12 cellular contexts compared by ENCODE assay signal in genomic region chr22:29265929-29266328, GRCh38. TPM values are rescaled to one million over a fixed set of nuclear protein-coding genes. Genes with fewer than 3 reads are reported as not detected.
DNase-seq lines count a peak whose midpoint lies in the region; ATAC-seq and TF ChIP-seq lines count a peak whose summit lies in the region.
"Had no signal": no experiment of that assay in that cellular context is flagged by ENCODE, and none has a peak within 500 bp of the region (broad histone marks: within the 10 kb centered on the region; RNA-seq: fewer than 3 reads in every experiment).

No MANE protein-coding gene starts in this region.

- H3K36me3 Mint-ChIP-seq in CD4-positive, alpha-beta T cell (ENCODE audit: low read depth), result peaks cover 35% of the 10 kb centered on the region
- H3K36me3 Mint-ChIP-seq in activated naive CD8-positive, alpha-beta T cell treated with anti-CD3 and anti-CD28 coated beads, Interleukin-2, amount 10 ng/mL, durations not matched to agents 7 days and 5 days, result peaks cover 22% of the 10 kb centered on the region
- peaks cover 3% of the 10 kb centered on the region for H3K36me3 Mint-ChIP-seq in mesothelial cell of epicardium

- H3K9me3 Mint-ChIP-seq in CD4-positive, alpha-beta T cell, result no peaks in the 10 kb centered on the region
- H3K9me3 Mint-ChIP-seq in activated naive CD8-positive, alpha-beta T cell treated with anti-CD3 and anti-CD28 coated beads, Interleukin-2, amount 10 ng/mL, durations not matched to agents 7 days and 5 days, result no peaks in the 10 kb centered on the region
- H3K9me3 Mint-ChIP-seq in mesothelial cell of epicardium, result no peaks in the 10 kb centered on the region
- H3K9me3 Mint-ChIP-seq: stimulated activated naive B cell treated with anti-CD40 and anti-IgM and Interleukin-4, amounts not matched to agents 10 μg/mL and 1 μg/mL and 100 μg/mL, for 72 hours had no signal

- no peak for DNase-seq in CD4-positive, alpha-beta T cell
- DNase-seq in activated naive CD8-positive, alpha-beta T cell treated with anti-CD3 and anti-CD28 coated beads, Interleukin-2, amount 10 ng/mL, durations not matched to agents 7 days and 5 days, result no peak
- no peak for DNase-seq in mesothelial cell of epicardium (ENCODE audit: low spot score in 2 of 2, unreplicated experiment in 2 of 2)
- no peak for DNase-seq in NCI-H1930 (lab: John Stamatoyannopoulos, UW)
- no peak for DNase-seq in lower leg skin (ENCODE audit: low spot score in 2 of 2)
- DNase-seq: DMS153; left lung; NCI-H2227 treated with DMSO at 0.1 percent for 48 hours; stimulated activated naive B cell treated with anti-CD40 and anti-IgM and Interleukin-4, amounts not matched to agents 10 μg/mL and 1 μg/mL and 100 μg/mL, for 72 hours had no signal

- H3K9ac ChIP-seq in HUES6 (ENCODE audit: low read length), result peak overlapping the region; percentile 9

- no peaks in the 10 kb centered on the region for H3K9me3 ChIP-seq in CD4-positive, alpha-beta T cell (ENCODE audit: control insufficient read depth, low read length)
- no peaks in the 10 kb centered on the region for H3K9me3 ChIP-seq in HUES6 (ENCODE audit: control insufficient read depth, insufficient read depth, low read depth, low read length)
- H3K9me3 ChIP-seq: left lung had no signal

- 69 to 72% methylated on average over 4 of the region's 4 CpGs for WGBS in lower leg skin, 2 donors

- CTCF ChIA-PET in CD4-positive, alpha-beta T cell (lab: Charles Lee), result no interaction called here

- no peaks in the 10 kb centered on the region for H3K27me3 ChIP-seq in CD4-positive, alpha-beta T cell (ENCODE audit: control insufficient read depth, insufficient read depth, low read length)
- no peaks in the 10 kb centered on the region for H3K27me3 ChIP-seq in HUES6 (ENCODE audit: control insufficient read depth, insufficient read depth, low read length)
- H3K27me3 ChIP-seq: left lung had no signal

- no peak for ATAC-seq in CD4-positive, alpha-beta T cell (ENCODE audit: poor library complexity)
- no peak for ATAC-seq in activated naive CD8-positive, alpha-beta T cell treated with anti-CD3 and anti-CD28 coated beads, Interleukin-2, amount 10 ng/mL, durations not matched to agents 7 days and 5 days (ENCODE audit: low read depth)
- ATAC-seq in GM21360 (IDR thresholded peaks at IDR 0.05; ENCODE audit: unreplicated experiment) (no peak), HG02763 (IDR thresholded peaks at IDR 0.05; ENCODE audit: unreplicated experiment) (no peak)
- ATAC-seq: left lung; stimulated activated naive B cell treated with anti-CD40 and anti-IgM and Interleukin-4, amounts not matched to agents 10 μg/mL and 1 μg/mL and 100 μg/mL, for 72 hours had no signal

- intact Hi-C loops in CD4-positive, alpha-beta T cell (cut with DNase I, micrococcal nuclease), result loop anchor here in 1 of 2 experiments (2.0 to 10.0 kb wide), 5 partner anchors 121 to 1341 kb away; partner anchors contain the start of genes AP1B1, MTFP1, THOC5 and ZNRF3
- intact Hi-C loops in lower leg skin (cut with DNase I; ENCODE audit: low total_unique reads), result no loop called here

- peak overlapping the region; percentile 95 for H3K4me3 Mint-ChIP-seq in CD4-positive, alpha-beta T cell
- peak overlapping the region; percentile 86 for H3K4me3 Mint-ChIP-seq in activated naive CD8-positive, alpha-beta T cell treated with anti-CD3 and anti-CD28 coated beads, Interleukin-2, amount 10 ng/mL, durations not matched to agents 7 days and 5 days
- peak overlapping the region; percentile 92 for H3K4me3 Mint-ChIP-seq in mesothelial cell of epicardium

- H3K27me3 Mint-ChIP-seq in CD4-positive, alpha-beta T cell, result no peaks in the 10 kb centered on the region
- no peaks in the 10 kb centered on the region for H3K27me3 Mint-ChIP-seq in activated naive CD8-positive, alpha-beta T cell treated with anti-CD3 and anti-CD28 coated beads, Interleukin-2, amount 10 ng/mL, durations not matched to agents 7 days and 5 days
- H3K27me3 Mint-ChIP-seq in mesothelial cell of epicardium (ENCODE audit: low read depth), result no peaks in the 10 kb centered on the region
- H3K27me3 Mint-ChIP-seq: stimulated activated naive B cell treated with anti-CD40 and anti-IgM and Interleukin-4, amounts not matched to agents 10 μg/mL and 1 μg/mL and 100 μg/mL, for 72 hours had no signal

- TF ChIP-seq CTCF in CD4-positive, alpha-beta T cell (IDR thresholded peaks at IDR 0.05), result no peak
- TF ChIP-seq CTCF in mesothelial cell of epicardium (IDR thresholded peaks at IDR 0.05; ENCODE audit: unreplicated experiment) (no peak), lower leg skin (IDR thresholded peaks at IDR 0.05) (no peak)

- H3K36me3 ChIP-seq in HUES6 (ENCODE audit: control insufficient read depth, insufficient read depth, low read length), result peaks cover 53% of the 10 kb centered on the region

- POLR2A ChIA-PET in CD4-positive, alpha-beta T cell (lab: Charles Lee), result no interaction called here
- POLR2A ChIA-PET in activated naive CD8-positive, alpha-beta T cell treated with anti-CD3 and anti-CD28 coated beads, Interleukin-2, amount 10 ng/mL, durations not matched to agents 7 days and 5 days (lab: Charles Lee), result no interaction called here

- TF ChIP-seq POLR2A in lower leg skin (IDR thresholded peaks at IDR 0.05), result no peak

- no peak overlapping the region for H3K27ac ChIP-seq in CD4-positive, alpha-beta T cell (ENCODE audit: low read depth, low read length)
- 0 out of 2 replicates have a peak overlapping the region, but pooled peaks have one; percentile 100 for H3K27ac ChIP-seq in HUES6 (ENCODE audit: low read depth, low read length)

- peaks cover 44% of the 10 kb centered on the region for H3K4me1 Mint-ChIP-seq in CD4-positive, alpha-beta T cell (ENCODE audit: low read depth)
- H3K4me1 Mint-ChIP-seq in activated naive CD8-positive, alpha-beta T cell treated with anti-CD3 and anti-CD28 coated beads, Interleukin-2, amount 10 ng/mL, durations not matched to agents 7 days and 5 days, result peaks cover 25% of the 10 kb centered on the region
- H3K4me1 Mint-ChIP-seq in mesothelial cell of epicardium, result peaks cover 31% of the 10 kb centered on the region

- H3K27ac Mint-ChIP-seq in CD4-positive, alpha-beta T cell, result peak overlapping the region; percentile 98
- no peak overlapping the region for H3K27ac Mint-ChIP-seq in activated naive CD8-positive, alpha-beta T cell treated with anti-CD3 and anti-CD28 coated beads, Interleukin-2, amount 10 ng/mL, durations not matched to agents 7 days and 5 days
- peak overlapping the region; percentile 95 for H3K27ac Mint-ChIP-seq in mesothelial cell of epicardium

- H3K4me1 ChIP-seq in HUES6 (ENCODE audit: control insufficient read depth, insufficient read depth, low read length), result peaks cover 27% of the 10 kb centered on the region

- peak overlapping the region; percentile 81; the same call in 1 of the 2 replicates for H3K4me3 ChIP-seq in HUES6 (ENCODE audit: low read depth, low read length)
- no peak overlapping the region for H3K4me3 ChIP-seq in lower leg skin (ENCODE audit: low read depth, poor library complexity, severe bottlenecking)

RNA-seq across cellular contexts. Expression of gene RHBDD3, which starts 1.9 kb away (rescaled TPM):
- 10 to 100 TPM in 1 of 2 experiments, 1 to 10 TPM in 1; 9.0 to 11.7 TPM for total RNA-seq in CD4-positive, alpha-beta T cell
- 10 to 100 TPM; 27.5 to 30.1 TPM for total RNA-seq in activated naive CD8-positive, alpha-beta T cell treated with anti-CD3 and anti-CD28 coated beads, Interleukin-2, amount 10 ng/mL, durations not matched to agents 7 days and 5 days
- 55.9 to 59.6 TPM (median 58.0 TPM) in 3 replicates for total RNA-seq in mesothelial cell of epicardium
- 10 to 100 TPM in 3 of 4 donors, 1 to 10 TPM in 1; 8.9 to 24.1 (median 20.5) TPM for total RNA-seq in lower leg skin

RNA-seq across cellular contexts. Expression of gene EWSR1, which starts 2.1 kb away (rescaled TPM):
- total RNA-seq in CD4-positive, alpha-beta T cell, result 100 to 1,000 TPM; 292 to 309 TPM
- total RNA-seq in activated naive CD8-positive, alpha-beta T cell treated with anti-CD3 and anti-CD28 coated beads, Interleukin-2, amount 10 ng/mL, durations not matched to agents 7 days and 5 days, result 100 to 1,000 TPM; 284 to 302 TPM
- total RNA-seq in mesothelial cell of epicardium (364 to 381 TPM (median 379 TPM) in 3 replicates), lower leg skin (100 to 1,000 TPM; 128 to 169 (median 149) TPM)

RNA-seq across cellular contexts. Expression of gene GAS2L1, which starts 40.5 kb away (rescaled TPM):
- under 1 TPM; 0.28 to 0.77 TPM for total RNA-seq in CD4-positive, alpha-beta T cell
- 1 to 10 TPM; 8.1 to 9.3 TPM for total RNA-seq in activated naive CD8-positive, alpha-beta T cell treated with anti-CD3 and anti-CD28 coated beads, Interleukin-2, amount 10 ng/mL, durations not matched to agents 7 days and 5 days
- total RNA-seq in mesothelial cell of epicardium (13.4 to 14.6 TPM (median 13.6 TPM) in 3 replicates), lower leg skin (10 to 100 TPM; 58.0 to 75.0 (median 67.8) TPM)

RNA-seq across cellular contexts. Expression of gene RASL10A, which starts 49.6 kb away (rescaled TPM):
- total RNA-seq in CD4-positive, alpha-beta T cell, result under 1 TPM; 0.30 to 0.36 TPM
- total RNA-seq in activated naive CD8-positive, alpha-beta T cell treated with anti-CD3 and anti-CD28 coated beads, Interleukin-2, amount 10 ng/mL, durations not matched to agents 7 days and 5 days, result 1 to 10 TPM in 1 of 2 experiments, under 1 TPM in 1; 0.80 to 1.1 TPM
- 2.5 to 3.8 TPM (median 3.1 TPM) in 3 replicates for total RNA-seq in mesothelial cell of epicardium
- total RNA-seq in lower leg skin, result 1 to 10 TPM in 2 of 4 donors, under 1 TPM in 2; 0.17 to 2.9 (median 0.80) TPM
